Comparison of ENCODE assay signal across 21 cellular contexts in genomic region chr3:134607054-134608022, GRCh38. TPM values are rescaled to one million over a fixed set of nuclear protein-coding genes. Genes with fewer than 3 reads are reported as not detected.
DNase-seq lines count a peak whose midpoint lies in the region; ATAC-seq and TF ChIP-seq lines count a peak whose summit lies in the region.
"Had no signal": no experiment of that assay in that cellular context is flagged by ENCODE, and none has a peak within 500 bp of the region (broad histone marks: within the 10 kb centered on the region; RNA-seq: fewer than 3 reads in every experiment).

No MANE protein-coding gene starts in this region.

- no peak overlapping the region for H4K5ac ChIP-seq in IMR-90 (ENCODE audit: low read depth, low read length)

- no peaks in the 10 kb centered on the region for H4K20me1 ChIP-seq in IMR-90 (ENCODE audit: insufficient read depth, low read length)

- no peaks in the 10 kb centered on the region; the same call in 1 of the 2 replicates for H3K4me1 ChIP-seq in IMR-90 (ENCODE audit: control insufficient read depth, insufficient read depth, low read length)
- no peaks in the 10 kb centered on the region for H3K4me1 ChIP-seq in esophagus squamous epithelium
- H3K4me1 ChIP-seq: gastroesophageal sphincter, Peyer's patch, SJSA1 had no signal

- no peak overlapping the region for H3K4me2 ChIP-seq in IMR-90 (ENCODE audit: low read depth, low read length)
- H3K4me2 ChIP-seq: smooth muscle cell had no signal

- H3K9ac ChIP-seq in IMR-90 (ENCODE audit: low read depth, low read length), result no peak overlapping the region

- H2BK120ac ChIP-seq in IMR-90 (ENCODE audit: low read depth, low read length), result no peak overlapping the region

- H2AFZ ChIP-seq in IMR-90 (replicated peaks; ENCODE audit: low read length, poor library complexity), result no peak overlapping the region

- 46% methylated on average over 4 of the region's 13 CpGs; no CpG with 5 or more reads in 1 of the 2 experiments for WGBS in IMR-90 (ENCODE audit: extremely low coverage in 2 of 2, insufficient read length in 1 of 2), 2 experiments
- WGBS in esophagus squamous epithelium, 2 donors, result 39 to 70% methylated on average over 6 to 7 of the region's 13 CpGs

- DNase-seq in Ammon's horn (ENCODE audit: low spot score) (peak; percentile 1), IMR-90 (peak; percentile 25), cardiac fibroblast (ENCODE audit: low read depth in 2 of 2) (peak; percentile 68 to 82), islet precursor cell (peak; percentile 18), COLO668 (lab: John Stamatoyannopoulos, UW; ENCODE audit: unreplicated experiment) (no peak), esophagus squamous epithelium (lab: John Stamatoyannopoulos, UW) (no peak), NCI-H446 treated with DMSO at 0.1 percent for 48 hours (lab: John Stamatoyannopoulos, UW) (no peak)
- DNase-seq: CD4-positive, alpha-beta memory T cell; mammary epithelial cell; MM.1S; NCI-H1694 treated with DMSO at 0.1 percent for 48 hours; NCI-H2227 treated with DMSO at 0.1 percent for 48 hours; stimulated activated CD4-positive, alpha-beta T cell treated with anti-CD3 and anti-CD28 coated beads, Interleukin-2, amount 100 ng/mL, for 48 hours; stimulated activated naive CD4-positive, alpha-beta T cell had no signal

- no peak overlapping the region for H2BK5ac ChIP-seq in IMR-90 (ENCODE audit: low read depth, low read length, poor library complexity, severe bottlenecking)

- POLR2A ChIA-PET in IMR-90 (lab: Charles Lee; ENCODE audit: unreplicated experiment), result no interaction called here

- no peak overlapping the region for H3K4ac ChIP-seq in IMR-90 (ENCODE audit: low read depth, low read length)

- H3K27me3 ChIP-seq in IMR-90 (ENCODE audit: control insufficient read depth, insufficient read depth, low read length) (peaks cover 48% of the 10 kb centered on the region; the same call in 1 of the 2 replicates), esophagus squamous epithelium (peaks cover 0 to 19% (median 0%) of the 10 kb centered on the region in 4 donors)
- H3K27me3 ChIP-seq: gastroesophageal sphincter, Peyer's patch, SJSA1 had no signal

- H3K36me3 ChIP-seq in IMR-90 (ENCODE audit: control insufficient read depth, insufficient read depth, low read length) (no peaks in the 10 kb centered on the region), esophagus squamous epithelium (no peaks in the 10 kb centered on the region)
- H3K36me3 ChIP-seq: Peyer's patch, SJSA1, thoracic aorta had no signal

- H4K8ac ChIP-seq in IMR-90 (ENCODE audit: low read depth in 2 of 2, low read length in 2 of 2), result no peak overlapping the region

- TF ChIP-seq POLR2A in IMR-90 (IDR thresholded peaks at IDR 0.05; ENCODE audit: low read depth, low read length), result no peak
- TF ChIP-seq POLR2A in esophagus squamous epithelium (IDR thresholded peaks at IDR 0.05), result no peak

- H2BK15ac ChIP-seq in IMR-90 (ENCODE audit: low read depth, low read length), result no peak overlapping the region

- no peaks in the 10 kb centered on the region for H3K79me1 ChIP-seq in IMR-90 (ENCODE audit: low read depth in 1 of 2, low read length in 2 of 2)

- H3K56ac ChIP-seq in IMR-90 (ENCODE audit: extremely low read depth, insufficient read depth, low read length), result no peak overlapping the region

- H3K4me3 ChIP-seq in IMR-90 (ENCODE audit: insufficient read depth, low read depth, low read length), result no peak overlapping the region
- no peak overlapping the region for H3K4me3 ChIP-seq in cardiac fibroblast (replicated peaks in 1 of 2; ENCODE audit: low read depth in 2 of 2, low read length in 2 of 2)
- H3K4me3 ChIP-seq in esophagus squamous epithelium, result no peak overlapping the region
- H3K4me3 ChIP-seq: gastroesophageal sphincter, Peyer's patch, SJSA1, smooth muscle cell, thoracic aorta had no signal

- in situ Hi-C loops in IMR-90 (cut with MboI; ENCODE audit: low sequenced_read_pairs), result loop anchor here (10.0 kb wide), 1 partner anchor 1287 kb away; no protein-coding TSS in a partner anchor

- H3K27ac ChIP-seq in IMR-90 (ENCODE audit: insufficient read depth, low read length) (no peak overlapping the region), esophagus squamous epithelium (no peak overlapping the region)
- H3K27ac ChIP-seq: gastroesophageal sphincter, Peyer's patch, SJSA1, thoracic aorta had no signal

- H3K18ac ChIP-seq in IMR-90 (ENCODE audit: low read depth, low read length), result no peak overlapping the region; the same call in 1 of the 2 replicates

- no peak overlapping the region for H3K23ac ChIP-seq in IMR-90 (ENCODE audit: low read depth, low read length)

- CTCF ChIA-PET in IMR-90 (lab: Yijun Ruan, JAX), result interaction anchor here (0.7 kb wide), 1 partner anchor 14 kb away, joined by 3 read pairs; no protein-coding TSS in a partner anchor

- no peak for TF ChIP-seq RAD21 in IMR-90 (IDR thresholded peaks at IDR 0.05; ENCODE audit: low read length)

- intact Hi-C loops in IMR-90 (cut with micrococcal nuclease) (no loop called here), esophagus squamous epithelium (cut with DNase I) (loop anchor here (10.0 kb wide), 1 partner anchor 147 kb away; no protein-coding TSS in a partner anchor)

- TF ChIP-seq CTCF in IMR-90 (conservative IDR thresholded peaks at IDR 0.05; ENCODE audit: low read depth, low read length) (no peak), cardiac fibroblast (IDR thresholded peaks at IDR 0.05; ENCODE audit: low read depth, low read length) (no peak), esophagus squamous epithelium (IDR thresholded peaks at IDR 0.05) (no peak)

- H3K9me3 ChIP-seq in IMR-90 (ENCODE audit: control insufficient read depth, insufficient read depth, low read length) (no peaks in the 10 kb centered on the region), esophagus squamous epithelium (no peaks in the 10 kb centered on the region)
- H3K9me3 ChIP-seq: gastroesophageal sphincter, Peyer's patch, SJSA1, thoracic aorta had no signal

- H3K14ac ChIP-seq in IMR-90 (replicated peaks; ENCODE audit: low read depth, low read length), result no peak overlapping the region

- no peaks in the 10 kb centered on the region for H3K9me1 ChIP-seq in IMR-90 (ENCODE audit: insufficient read depth, low read length)

- no peak overlapping the region for H4K91ac ChIP-seq in IMR-90 (ENCODE audit: insufficient read depth, low read depth, low read length)

- no peak overlapping the region for H2AK5ac ChIP-seq in IMR-90 (ENCODE audit: low read depth, low read length)

- no peak overlapping the region for H2AK9ac ChIP-seq in IMR-90 (replicated peaks; ENCODE audit: low read depth, low read length, poor library complexity)

- dilution Hi-C loops in IMR-90 (cut with HindIII; ENCODE audit: low sequenced_read_pairs, unreplicated experiment), result no loop called here

- H2BK20ac ChIP-seq in IMR-90 (ENCODE audit: low read depth, low read length), result no peak overlapping the region

- BruUV-seq in IMR-90 (replicated peaks; lab: Mats Ljungman, UMichigan), result no TSS peak

- no peak for ATAC-seq in IMR-90 (ENCODE audit: low read depth)
- no peak for ATAC-seq in GM21515 (IDR thresholded peaks at IDR 0.05; ENCODE audit: unreplicated experiment)
- ATAC-seq: gastroesophageal sphincter had no signal

TF ChIP-seq in IMR-90, 13 proteins besides CTCF, POLR2A, EP300 and RAD21:
- TF ChIP-seq MAZ (IDR thresholded peaks at IDR 0.05; ENCODE audit: borderline replicate concordance, low read depth, low read length) (no peak), NFE2L2 (IDR thresholded peaks at IDR 0.05; ENCODE audit: low read depth, low read length) (no peak), SMC3 (IDR thresholded peaks at IDR 0.05; ENCODE audit: low read depth, low read length) (no peak), ELK1 (IDR thresholded peaks at IDR 0.05; ENCODE audit: borderline replicate concordance, low read depth, low read length) (no peak), FOS (IDR thresholded peaks at IDR 0.05; ENCODE audit: low read depth, low read length) (no peak), USF2 (IDR thresholded peaks at IDR 0.05; ENCODE audit: low read depth, low read length) (no peak), RCOR1 (IDR thresholded peaks at IDR 0.05; ENCODE audit: insufficient replicate concordance, low read length) (no peak), CEBPB (IDR thresholded peaks at IDR 0.05; ENCODE audit: low read depth, low read length) (no peak), BHLHE40 (IDR thresholded peaks at IDR 0.05; ENCODE audit: low read depth, low read length) (no peak), CHD1 (IDR thresholded peaks at IDR 0.05; ENCODE audit: low read depth, low read length) (no peak), MAFK (IDR thresholded peaks at IDR 0.05; ENCODE audit: low read depth, low read length) (no peak), MXI1 (IDR thresholded peaks at IDR 0.05; ENCODE audit: borderline replicate concordance, low read depth, low read length) (no peak), RFX5 (IDR thresholded peaks at IDR 0.05; ENCODE audit: low read depth, low read length) (no peak)

RNA-seq across cellular contexts. Expression of gene KY, which starts 43.5 kb away (rescaled TPM):
- total RNA-seq in IMR-90 (2012; rRNA removed) (under 0.01 TPM in 2 replicates), esophagus squamous epithelium (1 to 10 TPM in 1 of 4 donors, under 1 TPM in 1, not detected in 2; 0.19 to 1.2 TPM)
- 0.04 and 0.09 TPM in 2 replicates for polyA plus RNA-seq in IMR-90 (2012; rRNA removed)
- polyA plus RNA-seq in IMR-90 (2012; cell fraction: cytosol; rRNA removed), result 0.02 TPM in 2 replicates
- 0.02 and 0.04 TPM in 2 replicates for polyA plus RNA-seq in IMR-90 (2012; cell fraction: nucleus; rRNA removed; ENCODE audit: low replicate concordance)
- total RNA-seq: CD4-positive, alpha-beta memory T cell; G401 had no signal
- polyA plus RNA-seq: CD4-positive, alpha-beta memory T cell had no signal

Comparison
In these comparisons a context has a peak if more than half of its experiments do, and no peak if none do; other contexts are left out.
1. DNase-seq: peak in Ammon's horn (single experiment), IMR-90 (single experiment), cardiac fibroblast (2 of 2) and islet precursor cell (single experiment); none in COLO668 (single experiment), esophagus squamous epithelium (single experiment) and NCI-H446 treated with DMSO at 0.1 percent for 48 hours (single experiment).